In the genomic region with DNA sequence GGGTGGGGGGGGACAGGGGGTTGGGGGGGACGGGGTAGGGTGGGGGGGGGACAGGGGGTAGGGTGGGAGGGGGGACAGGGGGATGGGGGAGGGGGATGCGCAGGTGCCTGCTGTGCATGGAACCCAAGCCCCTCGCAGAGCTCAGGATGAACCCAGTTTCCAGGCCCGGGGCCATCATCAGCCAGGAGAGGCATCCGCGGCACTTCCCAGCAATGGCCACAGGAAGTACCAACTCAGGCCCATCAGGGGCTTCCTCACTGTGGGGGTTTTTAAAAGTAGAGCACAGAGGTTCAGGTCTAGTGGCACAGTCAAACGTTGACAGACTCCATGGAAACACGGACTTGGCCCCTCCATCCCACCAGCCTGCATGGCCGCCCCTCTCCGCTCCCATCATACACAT, we compare ENCODE assay signal across 20 cellular contexts.
A peak's percentile ranks its signal among the peaks of the same experiment; 100 is the strongest.
DNase-seq lines count a peak whose midpoint lies in the region; TF ChIP-seq lines count a peak whose summit lies in the region.
"Had no signal": no experiment of that assay in that cellular context is flagged by ENCODE, and none has a peak within 500 bp of the region (broad histone marks: within the 10 kb centered on the region; RNA-seq: fewer than 3 reads in every experiment).

No MANE protein-coding gene starts in this region.

- H3K27me3 ChIP-seq in DOHH2 (ENCODE audit: control insufficient read depth, low read length): no peaks in the 10 kb centered on the region
- H3K27me3 ChIP-seq: adrenal gland, pancreas had no signal

- H3K4me2 ChIP-seq in DOHH2 (ENCODE audit: low read length): no peak overlapping the region

- H3K9me3 ChIP-seq in DOHH2 (ENCODE audit: control insufficient read depth, insufficient read depth, low read length): no peaks in the 10 kb centered on the region
- H3K9me3 ChIP-seq: adrenal gland, pancreas had no signal

- no peaks in the 10 kb centered on the region for H3K9me2 ChIP-seq in DOHH2 (replicated peaks; ENCODE audit: control insufficient read depth, low read length)

- no peaks in the 10 kb centered on the region for H3K9me3 Mint-ChIP-seq in HFFc6
- H3K9me3 Mint-ChIP-seq in chondrocyte (ENCODE audit: low read depth): no peaks in the 10 kb centered on the region
- no peaks in the 10 kb centered on the region for H3K9me3 Mint-ChIP-seq in progenitor cell of endocrine pancreas (ENCODE audit: low read depth)
- H3K9me3 Mint-ChIP-seq: dendritic cell treated with granulocyte-macrophage colony-stimulating factor and Interleukin-4, amounts not matched to agents 40 ng/mL and 50 ng/mL, for 4 days; naive thymus-derived CD8-positive, alpha-beta T cell had no signal

- no peak overlapping the region for H3K4me3 ChIP-seq in DOHH2 (ENCODE audit: low read length)
- H3K4me3 ChIP-seq: adrenal gland, pancreas had no signal

- H4K20me1 ChIP-seq in DOHH2 (ENCODE audit: control insufficient read depth, insufficient read depth, low read depth, low read length): no peaks in the 10 kb centered on the region

- peaks cover 31% of the 10 kb centered on the region for H3K4me1 Mint-ChIP-seq in HFFc6 (ENCODE audit: low read depth)
- peaks cover 31% of the 10 kb centered on the region for H3K4me1 Mint-ChIP-seq in chondrocyte (ENCODE audit: low read depth)
- H3K4me1 Mint-ChIP-seq in progenitor cell of endocrine pancreas (ENCODE audit: low read depth): peaks cover 60% of the 10 kb centered on the region

- H3K27me3 Mint-ChIP-seq in HFFc6 (ENCODE audit: insufficient read depth): peaks cover 1% of the 10 kb centered on the region; the same call in 1 of the 2 replicates
- H3K27me3 Mint-ChIP-seq in chondrocyte (ENCODE audit: low read depth): no peaks in the 10 kb centered on the region
- no peaks in the 10 kb centered on the region for H3K27me3 Mint-ChIP-seq in progenitor cell of endocrine pancreas

- peak overlapping the region; percentile 13 for H3K27ac ChIP-seq in DOHH2 (ENCODE audit: low read depth, low read length)
- H3K27ac ChIP-seq: adrenal gland, pancreas, WERI-Rb-1 had no signal

- peaks cover 16% of the 10 kb centered on the region for H3K36me3 ChIP-seq in DOHH2 (ENCODE audit: control insufficient read depth, low read length)
- H3K36me3 ChIP-seq: adrenal gland, pancreas, WERI-Rb-1 had no signal

- H3K4me3 Mint-ChIP-seq in HFFc6: no peak overlapping the region
- H3K4me3 Mint-ChIP-seq in chondrocyte (ENCODE audit: unreplicated experiment): no peak overlapping the region
- no peak overlapping the region for H3K4me3 Mint-ChIP-seq in progenitor cell of endocrine pancreas (ENCODE audit: low read depth)
- H3K4me3 Mint-ChIP-seq: CD4-positive, CD25-positive, alpha-beta regulatory T cell; dendritic cell treated with granulocyte-macrophage colony-stimulating factor and Interleukin-4, amounts not matched to agents 40 ng/mL and 50 ng/mL, for 4 days; naive thymus-derived CD8-positive, alpha-beta T cell had no signal

- DNase-seq in HFFc6 (no peak), chondrocyte (ENCODE audit: low spot score) (no peak), progenitor cell of endocrine pancreas (ENCODE audit: low spot score, unreplicated experiment) (no peak), RKO (ENCODE audit: low spot score) (no peak), mucosa of gallbladder (ENCODE audit: low spot score) (no peak), activated T-cell treated with anti-CD3 and anti-CD28 coated beads for 4 hours (no peak)
- DNase-seq: activated CD4-positive, alpha-beta T cell treated with anti-CD3 and anti-CD28 coated beads, Interleukin-2, amount 50 U/mL, for 4 hours; activated gamma-delta T cell; CD4-positive, CD25-positive, alpha-beta regulatory T cell; DMS153; Karpas-422; naive thymus-derived CD8-positive, alpha-beta T cell; NCI-H1048; NCI-H187; NK-92 treated with Interleukin-12 subunit alpha and Interleukin-12 subunit beta, amount 100 ng/mL, for 24 hours; pancreas had no signal

- H3K4me1 ChIP-seq in DOHH2 (ENCODE audit: control insufficient read depth, low read length): peaks cover 92% of the 10 kb centered on the region

- TF ChIP-seq CTCF in DOHH2 (IDR thresholded peaks at IDR 0.05; ENCODE audit: low read depth, low read length, poor library complexity, severe bottlenecking): no peak
- TF ChIP-seq CTCF in HFFc6 (IDR thresholded peaks at IDR 0.05): no peak
- no peak for TF ChIP-seq CTCF in chondrocyte (IDR thresholded peaks at IDR 0.05)
- no peak for TF ChIP-seq CTCF in progenitor cell of endocrine pancreas (IDR thresholded peaks at IDR 0.05; ENCODE audit: unreplicated experiment)

- peak overlapping the region; percentile 6; the same call in 1 of the 2 replicates for H3K27ac Mint-ChIP-seq in HFFc6
- H3K27ac Mint-ChIP-seq in chondrocyte (ENCODE audit: unreplicated experiment): peak overlapping the region; percentile 15
- peak overlapping the region; percentile 53 for H3K27ac Mint-ChIP-seq in progenitor cell of endocrine pancreas
- H3K27ac Mint-ChIP-seq: dendritic cell treated with granulocyte-macrophage colony-stimulating factor and Interleukin-4, amounts not matched to agents 40 ng/mL and 50 ng/mL, for 4 days had no signal

- H3K79me2 ChIP-seq in DOHH2 (ENCODE audit: control insufficient read depth, low read length): peaks cover 27% of the 10 kb centered on the region

- H3F3A ChIP-seq in DOHH2 (ENCODE audit: control insufficient read depth, insufficient read depth): peaks cover 56% of the 10 kb centered on the region

- H3K36me3 Mint-ChIP-seq in HFFc6 (ENCODE audit: low read depth) (no peaks in the 10 kb centered on the region; the same call in 1 of the 2 replicates), chondrocyte (ENCODE audit: low read depth) (no peaks in the 10 kb centered on the region), progenitor cell of endocrine pancreas (ENCODE audit: insufficient read depth) (no peaks in the 10 kb centered on the region)
- H3K36me3 Mint-ChIP-seq: CD4-positive, CD25-positive, alpha-beta regulatory T cell; naive thymus-derived CD8-positive, alpha-beta T cell had no signal
